Comparison of ENCODE assay signal across 28 cellular contexts in the genomic region with DNA sequence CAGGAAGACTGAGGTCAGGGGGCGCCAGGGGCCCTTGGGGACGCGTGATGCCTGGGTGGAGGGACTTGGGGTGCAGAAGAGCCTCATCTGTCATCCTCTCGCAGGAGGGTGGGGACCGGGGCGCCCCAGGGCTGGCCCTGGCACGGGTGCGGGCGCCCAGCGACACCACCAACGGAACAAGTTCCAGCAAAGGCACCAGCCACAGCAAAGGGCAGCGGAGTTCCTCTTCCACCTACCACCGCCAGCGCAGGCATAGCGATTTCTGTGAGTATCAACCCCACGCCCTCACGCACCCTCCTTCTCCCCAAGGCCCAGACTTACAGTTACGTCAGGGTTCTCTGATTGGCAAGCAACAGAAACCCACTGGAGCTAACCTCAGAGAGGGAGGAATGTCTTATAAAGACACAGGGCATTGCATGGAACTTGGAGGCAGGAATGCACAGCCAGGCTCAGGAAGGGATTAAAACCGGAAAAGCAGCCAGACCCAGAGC. TPM values are rescaled to one million over a fixed set of nuclear protein-coding genes. Genes with fewer than 3 reads are reported as not detected.
A peak's percentile ranks its signal among the peaks of the same experiment; 100 is the strongest.
DNase-seq lines count a peak whose midpoint lies in the region; ATAC-seq, FAIRE-seq and TF ChIP-seq lines count a peak whose summit lies in the region.
"Had no signal": no experiment of that assay in that cellular context is flagged by ENCODE, and none has a peak within 500 bp of the region (broad histone marks: within the 10 kb centered on the region; RNA-seq: fewer than 3 reads in every experiment).

No MANE protein-coding gene starts in this region.

- H3K27ac ChIP-seq in SK-N-MC (peak overlapping the region; percentile 68), HepG2 (ENCODE audit: extremely low read length, insufficient read depth, low read length) (no peak overlapping the region)
- H3K27ac ChIP-seq: A549, body of pancreas, epithelial cell of prostate, neural progenitor cell had no signal

- POLR2A ChIA-PET in HepG2 (lab: Yijun Ruan, JAX) = no interaction called here

- CTCF ChIA-PET in HepG2 (lab: Yijun Ruan, JAX; ENCODE audit: low intra/inter-chr PET ratio, low total read pairs) = no interaction called here

- H3K4me2 ChIP-seq in HepG2 (ENCODE audit: low read depth, low read length) = no peak overlapping the region
- H3K4me2 ChIP-seq: A549, neural progenitor cell had no signal

- 97% methylated on average over 13 of the region's 19 CpGs for WGBS in HepG2 (ENCODE audit: low lambda C conversion rate)

- in situ Hi-C loops in HepG2 (cut with HindIII; ENCODE audit: extremely low pct_ligation_motif_present, low pct_unique_long_range_greater_than_20kb) = no loop called here

- H3K4me1 ChIP-seq in HepG2 (ENCODE audit: insufficient read depth, low read length) = peaks cover 30% of the 10 kb centered on the region
- H3K4me1 ChIP-seq: A549, body of pancreas, neural progenitor cell had no signal

- no peak for FAIRE-seq in HepG2 (lab: Jason Lieb, UNC)
- FAIRE-seq: A549, frontal cortex had no signal

- peak; percentile 13 for DNase-seq in CD1c-positive myeloid dendritic cell (ENCODE audit: extremely low spot score)
- no peak for DNase-seq in SK-N-MC (ENCODE audit: low read depth, low spot score)
- no peak for DNase-seq in HepG2 (ENCODE audit: low spot score)
- no peak for DNase-seq in NCI-H2029 treated with DMSO at 0.1 percent for 48 hours (lab: John Stamatoyannopoulos, UW)
- DNase-seq in foreskin fibroblast = no peak
- DNase-seq: activated CD8-positive, alpha-beta T cell treated with anti-CD3 and anti-CD28 coated beads, Interleukin-2, amount 10 ng/mL, durations not matched to agents 7 days and 5 days; activated T-cell treated with anti-CD3 and anti-CD28 coated beads, Interleukin-2, amount 50 U/mL, for 48 hours; body of pancreas; C1 segment of cervical spinal cord; cortex of kidney; DMS 273 treated with DMSO at 0.1 percent for 48 hours; GDM1; HCEC 1CT; IMR-90; left cardiac atrium; MM.1S; NCI-H2029; SHP77 treated with DMSO at 0.1 percent for 48 hours; upper lobe of left lung had no signal

- H3K4me3 ChIP-seq in SK-N-MC (no peak overlapping the region), HepG2 (replicated peaks in 1 of 3; ENCODE audit: insufficient read depth in 1 of 3, low read depth in 2 of 3, low read length in 3 of 3) (no peak overlapping the region), foreskin fibroblast (ENCODE audit: low read depth in 1 of 2, low read length in 2 of 2) (no peak overlapping the region)
- H3K4me3 ChIP-seq: A549, body of pancreas, neural progenitor cell, upper lobe of left lung had no signal

- no peak for TF ChIP-seq CTCF in HepG2 (CRISPR knock-in tag; IDR thresholded peaks at IDR 0.05)
- TF ChIP-seq CTCF in foreskin fibroblast (IDR thresholded peaks at IDR 0.05; ENCODE audit: low read depth, low read length) = no peak

- H4K20me1 ChIP-seq in HepG2 (ENCODE audit: insufficient read depth, low read length) = no peaks in the 10 kb centered on the region

- no peak for TF ChIP-seq RAD21 in HepG2 (CRISPR knock-in tag; IDR thresholded peaks at IDR 0.05)

- no TSS peak for BruUV-seq in HepG2 (replicated peaks; lab: Mats Ljungman, UMichigan)

- H3K79me2 ChIP-seq in HepG2 (ENCODE audit: insufficient read depth, low read length) = no peaks in the 10 kb centered on the region

- TF ChIP-seq POLR2A in HepG2 (IDR thresholded peaks at IDR 0.05; ENCODE audit: insufficient read depth in 1 of 2, low read depth in 2 of 2, low read length in 2 of 2) = no peak

- no peak for TF ChIP-seq EP300 in HepG2 (IDR thresholded peaks at IDR 0.05; ENCODE audit: low read depth in 2 of 2, low read length in 2 of 2)
- no peak for TF ChIP-seq EP300 in HepG2 (CRISPR knock-in tag; IDR thresholded peaks at IDR 0.05; ENCODE audit: borderline replicate concordance)

- H3K36me3 ChIP-seq in SK-N-MC (ENCODE audit: insufficient read depth, low read length) = peaks cover 9% of the 10 kb centered on the region; the same call in 1 of the 2 replicates
- H3K36me3 ChIP-seq in HepG2 (replicated peaks in 1 of 2; ENCODE audit: control insufficient read depth in 1 of 2, insufficient read depth in 2 of 2, low read length in 2 of 2) = peaks cover 11 to 18% of the 10 kb centered on the region in 2 experiments; a peak in 4 of 5 replicates

- no peak for ATAC-seq in HepG2
- no peak for ATAC-seq in GM21576 (IDR thresholded peaks at IDR 0.05; ENCODE audit: unreplicated experiment)
- ATAC-seq: A549; activated CD8-positive, alpha-beta T cell treated with anti-CD3 and anti-CD28 coated beads, Interleukin-2, amount 10 ng/mL, durations not matched to agents 7 days and 5 days; body of pancreas; left cardiac atrium; WTC11 had no signal

- H3K9ac ChIP-seq in SK-N-MC (ENCODE audit: insufficient read length) = no peak overlapping the region
- H3K9ac ChIP-seq in HepG2 (ENCODE audit: insufficient read depth, low read depth, low read length) = no peak overlapping the region
- H3K9ac ChIP-seq: neural progenitor cell had no signal

- intact Hi-C loops in HepG2 (cut with micrococcal nuclease; ENCODE audit: unreplicated experiment) = no loop called here

- no peaks in the 10 kb centered on the region for H3K27me3 ChIP-seq in HepG2 (ENCODE audit: control insufficient read depth in 1 of 2, insufficient read depth in 2 of 2, low read length in 2 of 2)
- H3K27me3 ChIP-seq: body of pancreas, neural progenitor cell, upper lobe of left lung had no signal

- H2AFZ ChIP-seq in HepG2 (ENCODE audit: low read length) = no peak overlapping the region
- H2AFZ ChIP-seq: neural progenitor cell had no signal

- H3K9me3 ChIP-seq in SK-N-MC (ENCODE audit: low read depth, low read length) (no peaks in the 10 kb centered on the region), HepG2 (ENCODE audit: low read length) (no peaks in the 10 kb centered on the region)
- H3K9me3 ChIP-seq: A549, body of pancreas, upper lobe of left lung had no signal

RNA-seq across cellular contexts. Expression of a gene that starts 29.4 kb away (rescaled TPM):
- total RNA-seq in HepG2 (2016; rRNA removed; fragmentation: Illumina TruSeq; extraction: Trizol) = 7.0 and 7.6 TPM in 2 replicates
- 11.1 and 13.3 TPM in 2 replicates for total RNA-seq in HepG2 (2016; cell fraction: cytosol; rRNA removed; fragmentation: Illumina TruSeq; extraction: Trizol; ENCODE audit: low read depth)
- total RNA-seq in HepG2 (2016; cell fraction: insoluble cytoplasmic fraction; rRNA removed; fragmentation: Illumina TruSeq; extraction: Trizol) = 3.4 and 6.6 TPM in 2 replicates
- 12.9 and 14.4 TPM in 2 replicates for total RNA-seq in HepG2 (2016; cell fraction: membrane; rRNA removed; fragmentation: Illumina TruSeq; extraction: Trizol)
- total RNA-seq in HepG2 (2016; cell fraction: nucleus; rRNA removed; fragmentation: Illumina TruSeq; extraction: Trizol) = 6.3 and 7.9 TPM in 2 replicates
- polyA plus RNA-seq in HepG2 (2011; rRNA removed) = 11.4 and 12.2 TPM in 2 replicates
- polyA plus RNA-seq in HepG2 (2011; cell fraction: cytosol; rRNA removed) = 6.6 and 8.5 TPM in 2 replicates
- 17.6 and 21.6 TPM in 2 replicates for polyA plus RNA-seq in HepG2 (2011; cell fraction: nucleus; rRNA removed)
- 28.5 and 39.6 TPM in 2 replicates for polyA plus RNA-seq in HepG2 (2012)
- polyA plus RNA-seq in HepG2 (2016; cell fraction: cytosol; fragmentation: Illumina TruSeq; extraction: Trizol; ENCODE audit: low read depth) = 7.9 and 8.8 TPM in 2 replicates
- 11.9 and 16.0 TPM in 2 replicates for polyA plus RNA-seq in HepG2 (2016; cell fraction: insoluble cytoplasmic fraction; fragmentation: Illumina TruSeq; extraction: Trizol; ENCODE audit: low read depth)
- polyA plus RNA-seq in HepG2 (2016; cell fraction: membrane; fragmentation: Illumina TruSeq; extraction: Trizol; ENCODE audit: low read depth) = 16.7 and 21.8 TPM in 2 replicates
- 15.8 and 17.0 TPM in 2 replicates for polyA plus RNA-seq in HepG2 (2016; cell fraction: nucleus; fragmentation: Illumina TruSeq; extraction: Trizol; ENCODE audit: insufficient read depth, low read depth)
- polyA minus RNA-seq in HepG2 (2011; rRNA and poly(A)+ RNA removed; ENCODE audit: low replicate concordance) = 1.4 and 19.5 TPM in 2 replicates
- 14.1 and 19.3 TPM in 2 replicates for polyA minus RNA-seq in HepG2 (2011; cell fraction: cytosol; rRNA and poly(A)+ RNA removed)
- polyA minus RNA-seq in HepG2 (2011; cell fraction: nucleus; rRNA and poly(A)+ RNA removed) = 10.3 TPM in 2 replicates

RNA-seq across cellular contexts. Expression of a gene that starts 35.3 kb away (rescaled TPM):
- not detected in 2 replicates for total RNA-seq in HepG2 (2016; rRNA removed; fragmentation: Illumina TruSeq; extraction: Trizol)
- total RNA-seq in HepG2 (2016; cell fraction: cytosol; rRNA removed; fragmentation: Illumina TruSeq; extraction: Trizol; ENCODE audit: low read depth) = not detected in 2 replicates
- not detected in 2 replicates for total RNA-seq in HepG2 (2016; cell fraction: insoluble cytoplasmic fraction; rRNA removed; fragmentation: Illumina TruSeq; extraction: Trizol)
- not detected in 2 replicates for total RNA-seq in HepG2 (2016; cell fraction: membrane; rRNA removed; fragmentation: Illumina TruSeq; extraction: Trizol)
- total RNA-seq in HepG2 (2016; cell fraction: nucleus; rRNA removed; fragmentation: Illumina TruSeq; extraction: Trizol) = not detected in 2 replicates
- 0.21 TPM in 1 of 2 replicates, not detected in the other for polyA plus RNA-seq in HepG2 (2011; rRNA removed)
- 0.04 and 0.07 TPM in 2 replicates for polyA plus RNA-seq in HepG2 (2011; cell fraction: cytosol; rRNA removed)
- 0.07 and 0.19 TPM in 2 replicates for polyA plus RNA-seq in HepG2 (2011; cell fraction: nucleus; rRNA removed)
- 0.07 TPM in 1 of 2 replicates, not detected in the other for polyA plus RNA-seq in HepG2 (2012)
- polyA plus RNA-seq in HepG2 (2016; cell fraction: cytosol; fragmentation: Illumina TruSeq; extraction: Trizol; ENCODE audit: low read depth) = not detected in 2 replicates
- polyA plus RNA-seq in HepG2 (2016; cell fraction: insoluble cytoplasmic fraction; fragmentation: Illumina TruSeq; extraction: Trizol; ENCODE audit: low read depth) = not detected in 2 replicates
- not detected in 2 replicates for polyA plus RNA-seq in HepG2 (2016; cell fraction: membrane; fragmentation: Illumina TruSeq; extraction: Trizol; ENCODE audit: low read depth)
- polyA plus RNA-seq in HepG2 (2016; cell fraction: nucleus; fragmentation: Illumina TruSeq; extraction: Trizol; ENCODE audit: insufficient read depth, low read depth) = not detected in 2 replicates
- polyA minus RNA-seq in HepG2 (2011; rRNA and poly(A)+ RNA removed; ENCODE audit: low replicate concordance) = 0.20 TPM in 1 of 2 replicates, not detected in the other
- not detected in 2 replicates for polyA minus RNA-seq in HepG2 (2011; cell fraction: cytosol; rRNA and poly(A)+ RNA removed)
- not detected in 2 replicates for polyA minus RNA-seq in HepG2 (2011; cell fraction: nucleus; rRNA and poly(A)+ RNA removed)
- total RNA-seq: activated CD8-positive, alpha-beta T cell treated with anti-CD3 and anti-CD28 coated beads, Interleukin-2, amount 10 ng/mL, durations not matched to agents 7 days and 5 days; frontal cortex; IMR-90; NCI-H460; OCI-LY7 had no signal

RNA-seq across cellular contexts. Expression of a gene that starts 42.2 kb away (rescaled TPM):
- 0.27 and 0.80 TPM in 2 replicates for total RNA-seq in HepG2 (2016; rRNA removed; fragmentation: Illumina TruSeq; extraction: Trizol)
- 0.30 TPM in 1 of 2 replicates, not detected in the other for total RNA-seq in HepG2 (2016; cell fraction: cytosol; rRNA removed; fragmentation: Illumina TruSeq; extraction: Trizol; ENCODE audit: low read depth)
- 0.25 and 0.58 TPM in 2 replicates for total RNA-seq in HepG2 (2016; cell fraction: insoluble cytoplasmic fraction; rRNA removed; fragmentation: Illumina TruSeq; extraction: Trizol)
- total RNA-seq in HepG2 (2016; cell fraction: membrane; rRNA removed; fragmentation: Illumina TruSeq; extraction: Trizol) = 0.28 TPM in 2 replicates
- not detected in 2 replicates for total RNA-seq in HepG2 (2016; cell fraction: nucleus; rRNA removed; fragmentation: Illumina TruSeq; extraction: Trizol)
- 0.54 and 0.59 TPM in 2 replicates for polyA plus RNA-seq in HepG2 (2011; rRNA removed)
- polyA plus RNA-seq in HepG2 (2011; cell fraction: cytosol; rRNA removed) = 0.85 and 1.2 TPM in 2 replicates
- 0.69 and 0.71 TPM in 2 replicates for polyA plus RNA-seq in HepG2 (2011; cell fraction: nucleus; rRNA removed)
- 1.1 and 1.2 TPM in 2 replicates for polyA plus RNA-seq in HepG2 (2012)
- polyA plus RNA-seq in HepG2 (2016; cell fraction: cytosol; fragmentation: Illumina TruSeq; extraction: Trizol; ENCODE audit: low read depth) = 0.33 TPM in 2 replicates
- 0.42 and 0.59 TPM in 2 replicates for polyA plus RNA-seq in HepG2 (2016; cell fraction: insoluble cytoplasmic fraction; fragmentation: Illumina TruSeq; extraction: Trizol; ENCODE audit: low read depth)
- polyA plus RNA-seq in HepG2 (2016; cell fraction: membrane; fragmentation: Illumina TruSeq; extraction: Trizol; ENCODE audit: low read depth) = 0.19 and 0.22 TPM in 2 replicates
- polyA plus RNA-seq in HepG2 (2016; cell fraction: nucleus; fragmentation: Illumina TruSeq; extraction: Trizol; ENCODE audit: insufficient read depth, low read depth) = 0.38 and 0.65 TPM in 2 replicates
- polyA minus RNA-seq in HepG2 (2011; rRNA and poly(A)+ RNA removed; ENCODE audit: low replicate concordance) = 0.16 TPM in 1 of 2 replicates, not detected in the other
- polyA minus RNA-seq in HepG2 (2011; cell fraction: cytosol; rRNA and poly(A)+ RNA removed) = 0.49 TPM in 1 of 2 replicates, not detected in the other
- polyA minus RNA-seq in HepG2 (2011; cell fraction: nucleus; rRNA and poly(A)+ RNA removed) = 0.26 TPM in 1 of 2 replicates, not detected in the other
- total RNA-seq: activated CD8-positive, alpha-beta T cell treated with anti-CD3 and anti-CD28 coated beads, Interleukin-2, amount 10 ng/mL, durations not matched to agents 7 days and 5 days; body of pancreas; frontal cortex; IMR-90; NCI-H460; OCI-LY7; pulmonary artery endothelial cell; upper lobe of left lung; WTC11 had no signal
- polyA plus RNA-seq: A549, IMR-90 had no signal
